ENCODE assay signal across 29 cellular contexts in genomic region chr21:41800425-41801186, GRCh38. TPM values are rescaled to one million over a fixed set of nuclear protein-coding genes. Genes with fewer than 3 reads are reported as not detected.
"Had no signal": no experiment of that assay in that cellular context is flagged by ENCODE, and none has a peak within 500 bp of the region (broad histone marks: within the 10 kb centered on the region; RNA-seq: fewer than 3 reads in every experiment).

No MANE protein-coding gene starts in this region.

- H2AFZ ChIP-seq: PC-9 had no signal

- H3K4me3 ChIP-seq: ascending aorta, breast epithelium, PC-9, SJCRH30 had no signal

- H3K4me1 ChIP-seq: SJCRH30 had no signal

- H3K9me3 ChIP-seq: ascending aorta, breast epithelium, SJCRH30, SK-N-SH had no signal

- H3K4me2 ChIP-seq: PC-9, SK-N-SH had no signal

- H3K4me3 Mint-ChIP-seq: activated CD4-positive, alpha-beta T cell treated with anti-CD3 and anti-CD28 coated beads, Interleukin-2, amount 10 ng/mL, durations not matched to agents 24 days and 14 days; activated CD8-positive, alpha-beta T cell treated with anti-CD3 and anti-CD28 coated beads, Interleukin-2, amount 10 ng/mL, durations not matched to agents 7 days and 5 days; activated naive CD4-positive, alpha-beta T cell treated with anti-CD3 and anti-CD28 coated beads, Interleukin-2, amount 50 U/mL, for 24 hours; activated naive CD8-positive, alpha-beta T cell treated with anti-CD3 and anti-CD28 coated beads, Interleukin-2, amount 10 ng/mL, durations not matched to agents 7 days and 5 days; activated T-cell treated with anti-CD3 and anti-CD28 coated beads, Interleukin-2, amount 50 U/mL, for 24 hours; T-helper 1 cell treated with Interleukin-12 subunit alpha and Interleukin-12 subunit beta and Interleukin-4 antibody, amounts not matched to agents 30 μg/mL and 1 μg/mL, for 36 hours; T-helper 2 cell treated with Interferon-gamma antibody and Interleukin-4, amounts not matched to agents 5 μg/mL and 100 μg/mL, for 36 hours had no signal

- H3K4me1 Mint-ChIP-seq: activated naive CD4-positive, alpha-beta T cell treated with anti-CD3 and anti-CD28 coated beads, Interleukin-2, amount 50 U/mL, for 24 hours; activated naive CD8-positive, alpha-beta T cell treated with anti-CD3 and anti-CD28 coated beads, Interleukin-2, amount 10 ng/mL, durations not matched to agents 7 days and 5 days had no signal

- H3K9me2 ChIP-seq: SK-N-SH had no signal

- H3K27me3 ChIP-seq: ascending aorta, breast epithelium, SJCRH30 had no signal

- H3K9ac ChIP-seq: SK-N-SH had no signal

- H3K9me3 Mint-ChIP-seq: activated naive CD4-positive, alpha-beta T cell treated with anti-CD3 and anti-CD28 coated beads, Interleukin-2, amount 50 U/mL, for 24 hours; activated naive CD8-positive, alpha-beta T cell treated with anti-CD3 and anti-CD28 coated beads, Interleukin-2, amount 10 ng/mL, durations not matched to agents 7 days and 5 days; activated T-cell treated with anti-CD3 and anti-CD28 coated beads, Interleukin-2, amount 50 U/mL, for 24 hours; activated T-helper 2 cell treated with anti-CD3 and anti-CD28 coated beads, Interferon-gamma antibody, Interleukin-2, Interleukin-4, amounts not matched to agents 10 μg/mL and 5 μg/mL and 100 μg/mL, durations not matched to agents 14 hours and 24 hours and 36 hours; T-helper 1 cell treated with Interleukin-12 subunit alpha and Interleukin-12 subunit beta and Interleukin-4 antibody, amounts not matched to agents 30 μg/mL and 1 μg/mL, for 36 hours; T-helper 2 cell treated with Interferon-gamma antibody and Interleukin-4, amounts not matched to agents 5 μg/mL and 100 μg/mL, for 36 hours had no signal

- H3K27ac ChIP-seq: ascending aorta, PC-9, SJCRH30 had no signal

- H3K27me3 Mint-ChIP-seq: activated CD4-positive, alpha-beta T cell treated with anti-CD3 and anti-CD28 coated beads, Interleukin-2, amount 10 ng/mL, durations not matched to agents 24 days and 14 days; activated naive CD4-positive, alpha-beta T cell treated with anti-CD3 and anti-CD28 coated beads, Interleukin-2, amount 50 U/mL, for 24 hours; activated naive CD8-positive, alpha-beta T cell treated with anti-CD3 and anti-CD28 coated beads, Interleukin-2, amount 10 ng/mL, durations not matched to agents 7 days and 5 days; activated T-cell treated with anti-CD3 and anti-CD28 coated beads, Interleukin-2, amount 50 U/mL, for 24 hours had no signal

- DNase-seq: activated CD4-positive, alpha-beta T cell treated with anti-CD3 and anti-CD28 coated beads, Interleukin-2, amount 10 ng/mL, durations not matched to agents 24 days and 14 days; activated CD4-positive, alpha-beta T cell treated with anti-CD3 and anti-CD28 coated beads, Interleukin-2, amount 50 U/mL, for 48 hours; activated CD8-positive, alpha-beta T cell treated with anti-CD3 and anti-CD28 coated beads, Interleukin-2, amount 10 ng/mL, durations not matched to agents 7 days and 5 days; activated gamma-delta T cell; activated naive CD4-positive, alpha-beta T cell treated with Interleukin-2 at 50 U/mL for 16 hours; activated naive CD8-positive, alpha-beta T cell treated with anti-CD3 and anti-CD28 coated beads, Interleukin-2, amount 10 ng/mL, durations not matched to agents 7 days and 5 days; activated T-cell treated with anti-CD3 and anti-CD28 coated beads, Interleukin-2, amount 50 U/mL, for 24 hours; amygdala; Kasumi-1; KBM-7; NCI-H1092 treated with DMSO at 0.1 percent for 48 hours; NCI-H1417 treated with DMSO at 0.1 percent for 48 hours; NCI-H187 treated with DMSO at 0.1 percent for 48 hours; NCI-H2081 treated with DMSO at 0.1 percent for 48 hours; NCI-H226; NCI-H446 treated with DMSO at 0.1 percent for 48 hours; NCI-H524; NCI-H69; NCI-H82; PC-9; SHP77; SJCRH30; SK-N-SH had no signal

- H3K36me3 ChIP-seq: breast epithelium, SJCRH30 had no signal

- H3K27ac Mint-ChIP-seq: activated CD4-positive, alpha-beta T cell treated with anti-CD3 and anti-CD28 coated beads, Interleukin-2, amount 10 ng/mL, durations not matched to agents 24 days and 14 days; activated CD8-positive, alpha-beta T cell treated with anti-CD3 and anti-CD28 coated beads, Interleukin-2, amount 10 ng/mL, durations not matched to agents 7 days and 5 days; activated naive CD4-positive, alpha-beta T cell treated with anti-CD3 and anti-CD28 coated beads, Interleukin-2, amount 50 U/mL, for 24 hours; activated naive CD8-positive, alpha-beta T cell treated with anti-CD3 and anti-CD28 coated beads, Interleukin-2, amount 10 ng/mL, durations not matched to agents 7 days and 5 days; activated T-cell treated with anti-CD3 and anti-CD28 coated beads, Interleukin-2, amount 50 U/mL, for 24 hours; activated T-helper 2 cell treated with anti-CD3 and anti-CD28 coated beads, Interferon-gamma antibody, Interleukin-2, Interleukin-4, amounts not matched to agents 10 μg/mL and 5 μg/mL and 100 μg/mL, durations not matched to agents 14 hours and 24 hours and 36 hours; T-helper 1 cell treated with Interleukin-12 subunit alpha and Interleukin-12 subunit beta and Interleukin-4 antibody, amounts not matched to agents 30 μg/mL and 1 μg/mL, for 36 hours; T-helper 2 cell treated with Interferon-gamma antibody and Interleukin-4, amounts not matched to agents 5 μg/mL and 100 μg/mL, for 36 hours had no signal

RNA-seq across cellular contexts. Expression of gene RIPK4, which starts 33.8 kb away (rescaled TPM):
- total RNA-seq: activated CD4-positive, alpha-beta T cell treated with anti-CD3 and anti-CD28 coated beads, Interleukin-2, amount 10 ng/mL, durations not matched to agents 24 days and 14 days; activated CD8-positive, alpha-beta T cell treated with anti-CD3 and anti-CD28 coated beads, Interleukin-2, amount 10 ng/mL, durations not matched to agents 7 days and 5 days; activated T-helper 2 cell treated with anti-CD3 and anti-CD28 coated beads, Interferon-gamma antibody, Interleukin-2, Interleukin-4, amounts not matched to agents 10 μg/mL and 5 μg/mL and 100 μg/mL, durations not matched to agents 14 hours and 24 hours and 36 hours; SJCRH30 had no signal
